Comparison of ENCODE assay signal across 13 cellular contexts in the genomic region with DNA sequence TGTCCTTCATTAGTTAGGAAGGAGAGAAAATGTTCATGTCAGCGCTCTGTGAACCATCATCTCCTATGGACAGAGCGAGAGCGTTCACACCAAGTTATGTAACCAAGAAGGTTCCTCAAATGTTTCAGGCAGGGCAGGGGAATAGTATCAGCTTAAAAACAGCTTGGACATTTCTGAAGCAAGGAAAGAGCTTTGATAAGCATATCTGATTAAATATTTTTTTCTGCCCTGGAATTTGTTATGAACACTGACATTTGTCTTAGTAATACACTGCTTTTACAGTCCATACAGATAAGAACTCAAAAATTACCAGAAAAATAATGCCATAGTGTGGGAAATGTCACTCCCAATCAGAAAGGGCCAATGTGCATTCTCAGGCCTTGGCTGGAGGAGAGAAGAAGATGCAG.
"Had no signal": no experiment of that assay in that cellular context is flagged by ENCODE, and none has a peak within 500 bp of the region (broad histone marks: within the 10 kb centered on the region; RNA-seq: fewer than 3 reads in every experiment).

No MANE protein-coding gene starts in this region.

- ATAC-seq: activated T-helper 17 cell treated with anti-CD3 and anti-CD28 coated beads, Interleukin-2, amount 50 U/mL, for 72 hours; gastrocnemius medialis; T-helper 17 cell had no signal

- H3K27me3 Mint-ChIP-seq: activated B cell treated with CpG ODN at 0.5 μM for 24 hours; activated CD4-positive, alpha-beta T cell treated with anti-CD3 and anti-CD28 coated beads, Interleukin-2, amount 10 ng/mL, durations not matched to agents 24 days and 14 days had no signal

- H3K27ac Mint-ChIP-seq: activated B cell treated with CpG ODN at 0.5 μM for 24 hours; activated CD4-positive, alpha-beta T cell treated with anti-CD3 and anti-CD28 coated beads, Interleukin-2, amount 10 ng/mL, durations not matched to agents 24 days and 14 days; activated naive CD4-positive, alpha-beta T cell treated with anti-CD3 and anti-CD28 coated beads for 36 hours; activated T-helper 17 cell treated with anti-CD3 and anti-CD28 coated beads, Interleukin-2, amount 50 U/mL, for 72 hours; T-helper 17 cell had no signal

- H3K27me3 ChIP-seq: colonic mucosa, gastrocnemius medialis, ovary, thyroid gland had no signal

- H3K4me3 ChIP-seq: colonic mucosa, gastrocnemius medialis, ovary, thyroid gland had no signal

- H3K36me3 ChIP-seq: colonic mucosa, gastrocnemius medialis, ovary, thyroid gland had no signal

- H3K9me3 ChIP-seq: colonic mucosa, thyroid gland had no signal

- H3K4me3 Mint-ChIP-seq: activated B cell treated with CpG ODN at 0.5 μM for 24 hours; activated CD4-positive, alpha-beta T cell treated with anti-CD3 and anti-CD28 coated beads, Interleukin-2, amount 10 ng/mL, durations not matched to agents 24 days and 14 days; activated naive CD4-positive, alpha-beta T cell treated with anti-CD3 and anti-CD28 coated beads for 36 hours; activated T-helper 17 cell treated with anti-CD3 and anti-CD28 coated beads, Interleukin-2, amount 50 U/mL, for 72 hours; T-helper 17 cell had no signal

- H3K4me1 ChIP-seq: colonic mucosa, gastrocnemius medialis, thyroid gland had no signal

- H3K4me1 Mint-ChIP-seq: activated B cell treated with CpG ODN at 0.5 μM for 24 hours; activated CD4-positive, alpha-beta T cell treated with anti-CD3 and anti-CD28 coated beads, Interleukin-2, amount 10 ng/mL, durations not matched to agents 24 days and 14 days; activated T-helper 17 cell treated with anti-CD3 and anti-CD28 coated beads, Interleukin-2, amount 50 U/mL, for 72 hours; T-helper 17 cell had no signal

- DNase-seq: activated B cell treated with CpG ODN at 0.5 μM for 24 hours; activated CD4-positive, alpha-beta T cell treated with anti-CD3 and anti-CD28 coated beads, Interleukin-2, amount 10 ng/mL, durations not matched to agents 24 days and 14 days; activated naive CD4-positive, alpha-beta T cell treated with anti-CD3 and anti-CD28 coated beads for 36 hours; activated T-cell treated with anti-CD3 and anti-CD28 coated beads for 4 hours; caudate nucleus; colonic mucosa; gastrocnemius medialis; mammary epithelial cell; ovary; stimulated activated CD4-positive, alpha-beta T cell treated with anti-CD3 and anti-CD28 coated beads, Interleukin-4, amount 100 ng/mL, for 4 hours; T-helper 17 cell; thyroid gland had no signal

- H3K27ac ChIP-seq: colonic mucosa, gastrocnemius medialis, ovary, thyroid gland had no signal
